Comparison of ENCODE assay signal across 22 cellular contexts in the genomic region with DNA sequence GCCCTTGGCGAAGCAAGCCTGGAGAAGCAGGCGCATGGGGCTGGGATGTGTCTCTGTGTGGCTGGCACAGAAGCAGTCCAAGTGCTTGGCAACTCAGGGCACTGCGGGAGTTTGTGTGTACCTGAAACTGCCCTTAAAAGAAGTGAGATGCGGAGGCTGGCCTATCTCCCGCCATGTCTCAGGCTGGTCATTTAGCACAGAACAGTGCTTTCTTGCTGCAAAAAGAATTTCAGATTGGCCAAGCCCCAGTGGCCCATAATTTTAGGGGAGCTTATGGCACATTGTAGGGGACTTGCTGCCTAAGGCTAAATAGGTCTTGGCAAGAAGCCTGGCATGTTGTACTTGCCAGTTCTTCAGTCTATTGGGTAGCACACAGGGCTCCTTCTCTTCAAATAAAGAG. TPM values are rescaled to one million over a fixed set of nuclear protein-coding genes. Genes with fewer than 3 reads are reported as not detected.
DNase-seq lines count a peak whose midpoint lies in the region; ATAC-seq and TF ChIP-seq lines count a peak whose summit lies in the region.
"Had no signal": no experiment of that assay in that cellular context is flagged by ENCODE, and none has a peak within 500 bp of the region (broad histone marks: within the 10 kb centered on the region; RNA-seq: fewer than 3 reads in every experiment).

No MANE protein-coding gene starts in this region.

- intact Hi-C loops in Right ventricle myocardium superior (cut with DNase I): no loop called here
- intact Hi-C loops in right cardiac atrium (cut with DNase I): no loop called here
- intact Hi-C loops in lower lobe of right lung (cut with DNase I): no loop called here

- peak; percentile 75 for ATAC-seq in Right ventricle myocardium superior (ENCODE audit: poor library complexity)
- no peak for ATAC-seq in right cardiac atrium
- ATAC-seq in RWPE2 (ENCODE audit: low read depth): no peak
- ATAC-seq in lower lobe of right lung: no peak
- no peak for ATAC-seq in upper lobe of left lung (ENCODE audit: low FRiP score in 2 of 2)
- ATAC-seq: left lobe of liver, T-cell had no signal

- no peak overlapping the region for H3K27ac Mint-ChIP-seq in mesothelial cell of epicardium
- H3K27ac Mint-ChIP-seq: activated CD4-positive, alpha-beta memory T cell treated with anti-CD3 and anti-CD28 coated beads for 36 hours; activated naive CD8-positive, alpha-beta T cell treated with anti-CD3 and anti-CD28 coated beads for 36 hours; CD4-positive, alpha-beta memory T cell; T-cell had no signal

- H3K18ac ChIP-seq in trophoblast cell (ENCODE audit: low read length): no peak overlapping the region

- H2AK5ac ChIP-seq in trophoblast cell (ENCODE audit: low read length): no peak overlapping the region

- no peak overlapping the region for H3K4me3 Mint-ChIP-seq in mesothelial cell of epicardium
- H3K4me3 Mint-ChIP-seq: activated CD4-positive, alpha-beta memory T cell treated with anti-CD3 and anti-CD28 coated beads for 36 hours; activated naive CD8-positive, alpha-beta T cell treated with anti-CD3 and anti-CD28 coated beads for 36 hours; CD4-positive, alpha-beta memory T cell; T-cell had no signal

- no peaks in the 10 kb centered on the region for H3K36me3 Mint-ChIP-seq in mesothelial cell of epicardium
- H3K36me3 Mint-ChIP-seq: activated CD4-positive, alpha-beta memory T cell treated with anti-CD3 and anti-CD28 coated beads for 36 hours; activated naive CD8-positive, alpha-beta T cell treated with anti-CD3 and anti-CD28 coated beads for 36 hours; brain; CD4-positive, alpha-beta memory T cell; T-cell had no signal

- no peak overlapping the region for H3K4ac ChIP-seq in trophoblast cell (ENCODE audit: low read depth, low read length)

- H3K23ac ChIP-seq in trophoblast cell (ENCODE audit: low read length): no peak overlapping the region

- TF ChIP-seq EP300 in upper lobe of left lung (IDR thresholded peaks at IDR 0.05): no peak

- no peak overlapping the region for H3K14ac ChIP-seq in trophoblast cell (ENCODE audit: low read length)

- TF ChIP-seq POLR2A in upper lobe of left lung (IDR thresholded peaks at IDR 0.05): no peak

- no peaks in the 10 kb centered on the region for H3K9me3 Mint-ChIP-seq in mesothelial cell of epicardium
- H3K9me3 Mint-ChIP-seq: activated CD4-positive, alpha-beta memory T cell treated with anti-CD3 and anti-CD28 coated beads for 36 hours; activated naive CD8-positive, alpha-beta T cell treated with anti-CD3 and anti-CD28 coated beads for 36 hours; brain; CD4-positive, alpha-beta memory T cell; T-cell had no signal

- no peak overlapping the region for H2BK12ac ChIP-seq in trophoblast cell (ENCODE audit: low read length)

- H3K27ac ChIP-seq in right cardiac atrium (ENCODE audit: low read length): no peak overlapping the region
- H3K27ac ChIP-seq in RWPE2 (ENCODE audit: poor library complexity, severe bottlenecking): peak overlapping the region; percentile 77
- peak overlapping the region; percentile 43 for H3K27ac ChIP-seq in lower lobe of right lung
- H3K27ac ChIP-seq in upper lobe of left lung: peak overlapping the region in 3 of 4 donors; percentile 10 to 68 (median 68)
- H3K27ac ChIP-seq in WERI-Rb-1: no peak overlapping the region
- H3K27ac ChIP-seq in trophoblast cell (ENCODE audit: low read depth, low read length): no peak overlapping the region
- H3K27ac ChIP-seq: psoas muscle had no signal

- H3K27me3 Mint-ChIP-seq in mesothelial cell of epicardium (ENCODE audit: low read depth): no peaks in the 10 kb centered on the region
- H3K27me3 Mint-ChIP-seq: brain had no signal

- H3K4me3 ChIP-seq in right cardiac atrium (ENCODE audit: low read length) (no peak overlapping the region), RWPE2 (ENCODE audit: severe bottlenecking) (no peak overlapping the region), lower lobe of right lung (no peak overlapping the region), upper lobe of left lung (no peak overlapping the region), WERI-Rb-1 (ENCODE audit: low read depth, low read length) (no peak overlapping the region), trophoblast cell (ENCODE audit: low read depth, low read length) (no peak overlapping the region)
- H3K4me3 ChIP-seq: MG63, psoas muscle had no signal

- H3K79me2 ChIP-seq in trophoblast cell (ENCODE audit: control insufficient read depth, insufficient read depth, low read length, poor library complexity): no peaks in the 10 kb centered on the region

- H3K9ac ChIP-seq in trophoblast cell (ENCODE audit: low read length): no peak overlapping the region

- H3K36me3 ChIP-seq in RWPE2 (ENCODE audit: low read depth) (no peaks in the 10 kb centered on the region), lower lobe of right lung (no peaks in the 10 kb centered on the region), upper lobe of left lung (no peaks in the 10 kb centered on the region), WERI-Rb-1 (no peaks in the 10 kb centered on the region), trophoblast cell (ENCODE audit: control insufficient read depth in 1 of 2, insufficient read depth in 2 of 2, low read length in 2 of 2) (no peaks in the 10 kb centered on the region)

- no peak overlapping the region for H2BK120ac ChIP-seq in trophoblast cell (ENCODE audit: insufficient read depth, low read length, poor library complexity)

- H2AFZ ChIP-seq in trophoblast cell (ENCODE audit: insufficient read depth, low read length, poor library complexity): no peak overlapping the region

- WGBS in right cardiac atrium: 85% methylated on average over 5 of the region's 5 CpGs
- WGBS in upper lobe of left lung, 2 donors: 76% methylated on average over 5 of the region's 5 CpGs; no CpG with 5 or more reads in 1 of the 2 donors
- WGBS in trophoblast cell (ENCODE audit: extremely low coverage, insufficient coverage, insufficient read length): no CpG with 5 or more reads among the region's 5 CpGs

- TF ChIP-seq CTCF in RWPE2 (IDR thresholded peaks at IDR 0.05; ENCODE audit: poor library complexity, severe bottlenecking) (no peak), lower lobe of right lung (IDR thresholded peaks at IDR 0.05) (no peak), upper lobe of left lung (IDR thresholded peaks at IDR 0.05) (no peak), WERI-Rb-1 (IDR thresholded peaks at IDR 0.05; ENCODE audit: low read depth, low read length) (no peak), mesothelial cell of epicardium (IDR thresholded peaks at IDR 0.05; ENCODE audit: unreplicated experiment) (no peak)

- H2BK5ac ChIP-seq in trophoblast cell (ENCODE audit: low read depth, low read length, poor library complexity): no peak overlapping the region

- H3K4me1 Mint-ChIP-seq in mesothelial cell of epicardium: peaks cover 37% of the 10 kb centered on the region

- no peaks in the 10 kb centered on the region for H3K79me1 ChIP-seq in trophoblast cell (ENCODE audit: low read length)

- no peaks in the 10 kb centered on the region for H3K27me3 ChIP-seq in right cardiac atrium (ENCODE audit: control insufficient read depth, insufficient read depth)
- H3K27me3 ChIP-seq in RWPE2 (ENCODE audit: insufficient read depth, poor library complexity, severe bottlenecking): no peaks in the 10 kb centered on the region
- H3K27me3 ChIP-seq in lower lobe of right lung (ENCODE audit: low read depth): no peaks in the 10 kb centered on the region
- no peaks in the 10 kb centered on the region for H3K27me3 ChIP-seq in upper lobe of left lung
- no peaks in the 10 kb centered on the region for H3K27me3 ChIP-seq in WERI-Rb-1 (ENCODE audit: insufficient read depth, low read depth, severe bottlenecking)
- H3K27me3 ChIP-seq in trophoblast cell (ENCODE audit: insufficient read depth, low read length): peaks cover 3% of the 10 kb centered on the region
- H3K27me3 ChIP-seq: MG63 had no signal

- no peak overlapping the region for H3K4me2 ChIP-seq in trophoblast cell (ENCODE audit: low read length)

- DNase-seq in Right ventricle myocardium superior: no peak
- DNase-seq in right cardiac atrium: no peak
- DNase-seq in RWPE2 (ENCODE audit: low spot score): no peak
- DNase-seq in lower lobe of right lung: no peak
- DNase-seq in upper lobe of left lung: peak in 1 of 2 donors; percentile 45
- no peak for DNase-seq in WERI-Rb-1
- no peak for DNase-seq in mesothelial cell of epicardium (ENCODE audit: low spot score in 2 of 2, unreplicated experiment in 2 of 2)
- DNase-seq in trophoblast cell: no peak
- DNase-seq: activated CD4-positive, alpha-beta memory T cell treated with anti-CD3 and anti-CD28 coated beads for 36 hours; activated naive CD8-positive, alpha-beta T cell treated with anti-CD3 and anti-CD28 coated beads for 36 hours; activated T-cell treated with anti-CD3 and anti-CD28 coated beads, Interleukin-2, amount 50 U/mL, for 48 hours; CD4-positive, alpha-beta memory T cell; foreskin melanocyte; MG63; NCI-H187 treated with DMSO at 0.1 percent for 48 hours; NCI-H510A; psoas muscle; SHP77 treated with DMSO at 0.1 percent for 48 hours; T-cell had no signal

- H4K91ac ChIP-seq in trophoblast cell (ENCODE audit: low read depth, low read length): no peak overlapping the region

- H3K4me1 ChIP-seq in right cardiac atrium (ENCODE audit: control insufficient read depth, insufficient read depth, low read length) (no peaks in the 10 kb centered on the region), RWPE2 (ENCODE audit: insufficient read depth, poor library complexity, severe bottlenecking) (peaks cover 74% of the 10 kb centered on the region), lower lobe of right lung (peaks cover 44% of the 10 kb centered on the region), upper lobe of left lung (peaks cover 5 to 53% (median 31%) of the 10 kb centered on the region in 4 donors), trophoblast cell (ENCODE audit: control insufficient read depth in 1 of 2, insufficient read depth in 2 of 2, low read length in 2 of 2) (peaks cover 3 to 13% of the 10 kb centered on the region in 2 experiments)

- no peak overlapping the region for H4K12ac ChIP-seq in trophoblast cell (ENCODE audit: low read depth, low read length)

- H3K9me3 ChIP-seq in right cardiac atrium (ENCODE audit: control insufficient read depth, low read length): no peaks in the 10 kb centered on the region
- H3K9me3 ChIP-seq in RWPE2 (ENCODE audit: severe bottlenecking): no peaks in the 10 kb centered on the region
- no peaks in the 10 kb centered on the region for H3K9me3 ChIP-seq in lower lobe of right lung
- H3K9me3 ChIP-seq in upper lobe of left lung: no peaks in the 10 kb centered on the region
- H3K9me3 ChIP-seq in WERI-Rb-1 (ENCODE audit: severe bottlenecking): no peaks in the 10 kb centered on the region
- H3K9me3 ChIP-seq in trophoblast cell (ENCODE audit: insufficient read depth, low read depth, low read length): no peaks in the 10 kb centered on the region
- H3K9me3 ChIP-seq: MG63, psoas muscle had no signal

- no peak overlapping the region for H4K8ac ChIP-seq in trophoblast cell (ENCODE audit: low read depth, low read length)

RNA-seq across cellular contexts. Expression of a gene that starts 16.4 kb away (rescaled TPM):
- total RNA-seq in Right ventricle myocardium superior (2.3 TPM), right cardiac atrium (under 1 TPM; 0.17 to 0.47 (median 0.27) TPM), lower lobe of right lung (60.5 TPM), upper lobe of left lung (100 to 1,000 TPM in 1 of 6 donors, 10 to 100 TPM in 5; 31.8 to 122 (median 57.7) TPM), mesothelial cell of epicardium (1.0 to 1.3 TPM (median 1.2 TPM) in 3 replicates)
- 0.14 TPM for polyA plus RNA-seq in right cardiac atrium
- polyA plus RNA-seq in trophoblast cell (2013): 0.03 and 0.04 TPM in 2 replicates
- total RNA-seq: activated CD4-positive, alpha-beta memory T cell treated with anti-CD3 and anti-CD28 coated beads for 36 hours; activated naive CD8-positive, alpha-beta T cell treated with anti-CD3 and anti-CD28 coated beads for 36 hours; CD4-positive, alpha-beta memory T cell; endothelial cell of umbilical vein had no signal
- polyA plus RNA-seq: CD4-positive, alpha-beta memory T cell; endothelial cell of umbilical vein had no signal

Comparison
In these comparisons a context has a peak if more than half of its experiments do, and no peak if none do; other contexts are left out.
1. H3K27ac ChIP-seq: peak in RWPE2 (single experiment), lower lobe of right lung (single experiment) and upper lobe of left lung (3 of 4); none in right cardiac atrium (single experiment), WERI-Rb-1 (single experiment) and trophoblast cell (single experiment).